ENCODE assay signal across 19 cellular contexts in genomic region chr7:37265876-37266275, GRCh38.
"Had no signal": no experiment of that assay in that cellular context is flagged by ENCODE, and none has a peak within 500 bp of the region (broad histone marks: within the 10 kb centered on the region; RNA-seq: fewer than 3 reads in every experiment).

No MANE protein-coding gene starts in this region.

- H3K27me3 Mint-ChIP-seq: activated CD4-positive, alpha-beta memory T cell treated with anti-CD3 and anti-CD28 coated beads, Interleukin-2, amount 10 ng/mL, durations not matched to agents 7 days and 5 days; naive thymus-derived CD8-positive, alpha-beta T cell; progenitor cell of endocrine pancreas; T-cell had no signal

- H3K4me3 ChIP-seq: colonic mucosa, left lung, right atrium auricular region, SK-N-MC, suprapubic skin, upper lobe of left lung had no signal

- H3K27me3 ChIP-seq: colonic mucosa, left lung, right atrium auricular region, suprapubic skin, upper lobe of left lung had no signal

- H3K9me3 Mint-ChIP-seq: activated CD4-positive, alpha-beta memory T cell treated with anti-CD3 and anti-CD28 coated beads, Interleukin-2, amount 10 ng/mL, durations not matched to agents 7 days and 5 days; naive thymus-derived CD8-positive, alpha-beta T cell; T-cell had no signal

- DNase-seq: activated CD4-positive, alpha-beta memory T cell treated with anti-CD3 and anti-CD28 coated beads, Interleukin-2, amount 10 ng/mL, durations not matched to agents 7 days and 5 days; activated gamma-delta T cell treated with Interleukin-2 at 50 U/mL for 16 hours; activated T-cell treated with anti-CD3 and anti-CD28 coated beads, Interleukin-2, amount 50 U/mL, for 48 hours; colonic mucosa; effector CD4-positive, alpha-beta T cell; foreskin fibroblast; hippocampal formation; left lung; mammary epithelial cell; naive thymus-derived CD8-positive, alpha-beta T cell; occipital lobe; stimulated activated CD4-positive, alpha-beta T cell treated with anti-CD3 and anti-CD28 coated beads, Interleukin-2, amount 100 ng/mL, for 48 hours; stimulated activated naive CD8-positive, alpha-beta T cell treated with anti-CD3 and anti-CD28 coated beads, Interleukin-15, Interleukin-2, amounts not matched to agents 100 U/mL and 50 U/mL, for 24 hours; T-cell had no signal

- H3K9me3 ChIP-seq: colonic mucosa, left lung, right atrium auricular region, suprapubic skin, upper lobe of left lung had no signal

- H3K27ac ChIP-seq: colonic mucosa, right atrium auricular region, SK-N-MC, suprapubic skin, upper lobe of left lung had no signal

- ATAC-seq: left lung; naive thymus-derived CD8-positive, alpha-beta T cell; stimulated activated naive CD8-positive, alpha-beta T cell treated with anti-CD3 and anti-CD28 coated beads, Interleukin-15, Interleukin-2, amounts not matched to agents 100 U/mL and 50 U/mL, for 24 hours; T-cell had no signal

- H3K4me3 Mint-ChIP-seq: activated CD4-positive, alpha-beta memory T cell treated with anti-CD3 and anti-CD28 coated beads, Interleukin-2, amount 10 ng/mL, durations not matched to agents 7 days and 5 days; T-cell had no signal

- H3K36me3 ChIP-seq: colonic mucosa, left lung, right atrium auricular region, suprapubic skin, upper lobe of left lung had no signal

- H3K4me1 ChIP-seq: colonic mucosa, right atrium auricular region, suprapubic skin had no signal

- H3K27ac Mint-ChIP-seq: activated CD4-positive, alpha-beta memory T cell treated with anti-CD3 and anti-CD28 coated beads, Interleukin-2, amount 10 ng/mL, durations not matched to agents 7 days and 5 days had no signal
